Comparison of ENCODE assay signal across 1 cellular context in genomic region chr19:16463341-16463990, GRCh38.
TF ChIP-seq lines count a peak whose summit lies in the region.

No MANE protein-coding gene starts in this region.

TF ChIP-seq in GM12878, 131 proteins besides CTCF, POLR2A, EP300 and RAD21:
- no peak for TF ChIP-seq ATF7 (IDR thresholded peaks at IDR 0.05; ENCODE audit: low read depth)
- no peak for TF ChIP-seq RUNX3 (IDR thresholded peaks at IDR 0.05; ENCODE audit: low read length)
- TF ChIP-seq TCF12 (IDR thresholded peaks at IDR 0.05; ENCODE audit: low read depth, low read length), result no peak
- peak; percentile 55; the same call in 1 of the 2 replicates for TF ChIP-seq SMARCA5 (IDR thresholded peaks at IDR 0.05)
- no peak for TF ChIP-seq RB1 (IDR thresholded peaks at IDR 0.05; ENCODE audit: borderline replicate concordance)
